In genomic region chr12:55673638-55674037, GRCh38 we compare ENCODE assay signal across 1 cellular context.
TF ChIP-seq lines count a peak whose summit lies in the region.

No MANE protein-coding gene starts in this region.

TF ChIP-seq in GM12878, 131 proteins besides CTCF, POLR2A, EP300 and RAD21 (continues in another document):
- no peak for TF ChIP-seq YY1 (IDR thresholded peaks at IDR 0.05; ENCODE audit: low read depth, low read length)
- no peak for TF ChIP-seq FOXK2 (IDR thresholded peaks at IDR 0.05)
- peak; percentile 28; the same call in 1 of the 2 replicates for TF ChIP-seq IKZF1 (conservative IDR thresholded peaks at IDR 0.05)
- no peak for TF ChIP-seq SMAD1 (IDR thresholded peaks at IDR 0.05; ENCODE audit: low read depth, partially characterized antibody)
- TF ChIP-seq SUZ12 (IDR thresholded peaks at IDR 0.05; ENCODE audit: unreplicated experiment), result no peak
- TF ChIP-seq SMARCA5 (IDR thresholded peaks at IDR 0.05), result 0 out of 2 replicates have a peak, but pooled peaks have one; percentile 43
- TF ChIP-seq DPF2 (IDR thresholded peaks at IDR 0.05), result peak; percentile 17; the same call in 1 of the 2 replicates
- TF ChIP-seq POLR2AphosphoS2 (IDR thresholded peaks at IDR 0.05; ENCODE audit: low read depth, low read length), result no peak
- no peak for TF ChIP-seq SMC3 (IDR thresholded peaks at IDR 0.05; ENCODE audit: borderline replicate concordance, low read length)
- 0 out of 2 replicates have a peak, but pooled peaks have one; percentile 36 for TF ChIP-seq ZNF687 (IDR thresholded peaks at IDR 0.05)
- no peak for TF ChIP-seq FOXM1 (IDR thresholded peaks at IDR 0.05; ENCODE audit: low read depth, low read length)
- TF ChIP-seq NR2F1 (conservative IDR thresholded peaks at IDR 0.05), result 0 out of 2 replicates have a peak, but pooled peaks have one; percentile 26
- TF ChIP-seq BHLHE40 (IDR thresholded peaks at IDR 0.05; ENCODE audit: borderline replicate concordance in 1 of 2, low read depth in 2 of 2, low read length in 1 of 2), result no peak
- no peak for TF ChIP-seq KDM1A (IDR thresholded peaks at IDR 0.05; ENCODE audit: borderline replicate concordance)
- 0 out of 2 replicates have a peak, but pooled peaks have one; percentile 20 for TF ChIP-seq HDGF (IDR thresholded peaks at IDR 0.05)
- no peak for TF ChIP-seq TBL1XR1 (IDR thresholded peaks at IDR 0.05; ENCODE audit: low read depth, low read length)
- no peak for TF ChIP-seq CHD4 (IDR thresholded peaks at IDR 0.05)
- TF ChIP-seq BCL11A (IDR thresholded peaks at IDR 0.05; ENCODE audit: low read depth, low read length), result no peak
- no peak for TF ChIP-seq CHD1 (IDR thresholded peaks at IDR 0.05; ENCODE audit: low read depth, low read length)
- TF ChIP-seq BACH1 (IDR thresholded peaks at IDR 0.05; ENCODE audit: borderline replicate concordance), result no peak
- TF ChIP-seq HDAC2 (IDR thresholded peaks at IDR 0.05), result no peak
- no peak for TF ChIP-seq ZZZ3 (IDR thresholded peaks at IDR 0.05; ENCODE audit: control insufficient read depth, insufficient read length, low read depth)
- TF ChIP-seq ZBED1 (IDR thresholded peaks at IDR 0.05; ENCODE audit: borderline replicate concordance), result no peak
- TF ChIP-seq NBN (IDR thresholded peaks at IDR 0.05), result peak; percentile 71
- no peak for TF ChIP-seq CBFB (IDR thresholded peaks at IDR 0.05; ENCODE audit: low read depth)
- TF ChIP-seq USF1 (IDR thresholded peaks at IDR 0.05; ENCODE audit: borderline replicate concordance, extremely low read length, insufficient read depth, low read depth, low read length), result no peak
- no peak for TF ChIP-seq PBX3 (IDR thresholded peaks at IDR 0.05; ENCODE audit: insufficient replicate concordance, low read depth, low read length)
- TF ChIP-seq E2F8 (IDR thresholded peaks at IDR 0.05; ENCODE audit: low read depth, partially characterized antibody), result no peak
- 0 out of 2 replicates have a peak, but pooled peaks have one; percentile 20 for TF ChIP-seq CBX5 (IDR thresholded peaks at IDR 0.05; ENCODE audit: low read depth)
- no peak for TF ChIP-seq RELA (IDR thresholded peaks at IDR 0.05; ENCODE audit: borderline replicate concordance, partially characterized antibody)
- TF ChIP-seq MLLT1 (IDR thresholded peaks at IDR 0.05), result 0 out of 2 replicates have a peak, but pooled peaks have one; percentile 28
- TF ChIP-seq STAT1 (conservative IDR thresholded peaks at IDR 0.05), result no peak
- no peak for TF ChIP-seq NFYA (IDR thresholded peaks at IDR 0.05; ENCODE audit: borderline replicate concordance, low read depth, low read length)
- no peak for TF ChIP-seq RB1 (IDR thresholded peaks at IDR 0.05; ENCODE audit: borderline replicate concordance)
- TF ChIP-seq RUNX3 (IDR thresholded peaks at IDR 0.05; ENCODE audit: low read length), result no peak
- TF ChIP-seq PRDM15 (CRISPR knock-in tag; IDR thresholded peaks at IDR 0.05), result no peak
- TF ChIP-seq EGR1 (IDR thresholded peaks at IDR 0.05; ENCODE audit: borderline replicate concordance in 1 of 2, low read depth in 2 of 2, low read length in 2 of 2), result no peak
- TF ChIP-seq SMAD5 (IDR thresholded peaks at IDR 0.05; ENCODE audit: low read depth), result no peak
- no peak for TF ChIP-seq TCF3 (IDR thresholded peaks at IDR 0.05; ENCODE audit: borderline replicate concordance, insufficient read depth, low read depth, low read length)
- no peak for TF ChIP-seq CEBPZ (IDR thresholded peaks at IDR 0.05; ENCODE audit: low read depth, low read length)
- no peak for TF ChIP-seq ZSCAN29 (IDR thresholded peaks at IDR 0.05)
- TF ChIP-seq SPI1 (IDR thresholded peaks at IDR 0.05; ENCODE audit: borderline replicate concordance, insufficient read depth, low read depth, low read length), result peak; percentile 95
- peak; percentile 57 for TF ChIP-seq MTA2 (IDR thresholded peaks at IDR 0.05; ENCODE audit: low read depth)
- TF ChIP-seq NFXL1 (IDR thresholded peaks at IDR 0.05; ENCODE audit: borderline replicate concordance), result no peak
- TF ChIP-seq IRF4 (IDR thresholded peaks at IDR 0.05; ENCODE audit: low read depth, low read length), result peak; percentile 79; the same call in 1 of the 2 replicates
- TF ChIP-seq MEF2B (IDR thresholded peaks at IDR 0.05; ENCODE audit: partially characterized antibody, poor library complexity, severe bottlenecking), result no peak
- TF ChIP-seq LARP7 (IDR thresholded peaks at IDR 0.05), result no peak
- 0 out of 2 replicates have a peak, but pooled peaks have one; percentile 27 for TF ChIP-seq GATAD2B (conservative IDR thresholded peaks at IDR 0.05; ENCODE audit: low read depth)
- no peak for TF ChIP-seq PKNOX1 (IDR thresholded peaks at IDR 0.05)
- TF ChIP-seq NFIC (IDR thresholded peaks at IDR 0.05; ENCODE audit: low read depth, low read length), result no peak
- TF ChIP-seq CREB1 (IDR thresholded peaks at IDR 0.05; ENCODE audit: low read depth), result no peak
